8 cellular contexts compared by ENCODE assay signal in the genomic region with DNA sequence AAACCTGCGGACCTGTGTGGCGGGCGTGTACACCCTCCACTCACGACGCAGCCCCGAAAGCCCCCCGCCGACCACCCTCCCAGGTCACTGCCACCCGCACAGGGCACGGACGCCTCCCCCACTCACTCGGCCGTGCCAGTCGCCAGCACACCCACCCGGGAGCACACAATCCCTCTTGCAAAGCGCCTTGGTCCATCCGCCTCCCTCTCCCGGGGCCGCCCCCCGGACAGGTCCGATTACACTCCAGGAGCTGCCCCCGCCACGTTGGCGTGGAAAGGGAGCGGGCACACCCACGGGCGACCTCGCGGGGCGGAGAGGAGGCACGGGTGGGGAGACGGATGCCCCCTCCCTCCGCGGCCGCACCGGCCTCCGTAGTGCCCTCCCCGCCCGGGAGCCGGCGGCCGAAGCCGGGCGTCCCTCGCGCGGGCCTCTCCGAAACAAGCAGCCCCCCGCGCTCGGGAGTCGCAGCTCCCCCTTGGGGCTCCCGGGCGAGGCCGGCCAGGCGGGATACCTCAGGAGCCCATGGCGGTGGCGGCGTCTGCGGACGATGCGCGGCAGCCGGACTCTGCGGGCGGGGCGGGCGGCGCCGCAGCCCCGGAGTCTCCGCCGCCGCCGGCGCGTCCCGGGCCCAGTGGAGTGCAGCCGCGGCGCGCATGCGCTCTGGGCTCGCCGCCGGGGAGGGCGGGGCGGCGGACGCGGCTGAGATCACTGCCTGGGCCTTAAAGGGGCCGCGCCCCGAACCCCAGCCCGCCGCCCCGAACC. TPM values are rescaled to one million over a fixed set of nuclear protein-coding genes. Genes with fewer than 3 reads are reported as not detected.
DNase-seq lines count a peak whose midpoint lies in the region; ATAC-seq and TF ChIP-seq lines count a peak whose summit lies in the region.

A gene (minus strand): TSS at position 638 of the 762 bp plus-strand sequence. CDS start 25,049 bp downstream, outside the sequence.

- H3K27ac Mint-ChIP-seq in endothelial cell (ENCODE audit: unreplicated experiment) (peak within 1 kb of the TSS; percentile 87), mesothelial cell of epicardium (peak within 1 kb of the TSS; percentile 95)

- H3K4me3 Mint-ChIP-seq in endothelial cell (ENCODE audit: unreplicated experiment) (peak within 1 kb of the TSS; percentile 95), mesothelial cell of epicardium (peak within 1 kb of the TSS; percentile 90)

- H3K9me3 Mint-ChIP-seq in endothelial cell (ENCODE audit: unreplicated experiment) = no peaks in the 10 kb centered on the region
- no peaks in the 10 kb centered on the region for H3K9me3 Mint-ChIP-seq in mesothelial cell of epicardium

- peaks cover 4% of the 10 kb centered on the region for H3K27me3 Mint-ChIP-seq in endothelial cell (ENCODE audit: unreplicated experiment)
- H3K27me3 Mint-ChIP-seq in mesothelial cell of epicardium (ENCODE audit: low read depth) = no peaks in the 10 kb centered on the region

- DNase-seq in NCI-H1694 treated with DMSO at 0.1 percent for 48 hours (lab: John Stamatoyannopoulos, UW) = peak; percentile 16
- DNase-seq in NCI-H1694 (lab: John Stamatoyannopoulos, UW) = no peak
- peak; percentile 49 to 70 for DNase-seq in NOMO-1 (lab: John Stamatoyannopoulos, UW; ENCODE audit: unreplicated experiment in 2 of 2)
- DNase-seq in activated CD8-positive, alpha-beta memory T cell treated with anti-CD3 and anti-CD28 coated beads, Interleukin-2, amount 50 U/mL, for 24 hours (ENCODE audit: extremely low read depth) = peak; percentile 29
- DNase-seq in endothelial cell (ENCODE audit: low spot score) = peak; percentile 83
- peak; percentile 76 to 88 for DNase-seq in mesothelial cell of epicardium (ENCODE audit: low spot score in 2 of 2, unreplicated experiment in 2 of 2)
- peak; percentile 68 for DNase-seq in stimulated activated CD8-positive, alpha-beta memory T cell treated with anti-CD3 and anti-CD28 coated beads, Interleukin-15, amount 100 ng/mL, for 24 hours (ENCODE audit: low read depth)

- peak; percentile 77 for ATAC-seq in HG02970 (IDR thresholded peaks at IDR 0.05; ENCODE audit: low FRiP score, unreplicated experiment)

- H3K36me3 Mint-ChIP-seq in endothelial cell (ENCODE audit: low read depth, unreplicated experiment) (peaks cover 9% of the 10 kb centered on the region), mesothelial cell of epicardium (no peaks in the 10 kb centered on the region)

- no peak for TF ChIP-seq CTCF in endothelial cell (IDR thresholded peaks at IDR 0.05; ENCODE audit: unreplicated experiment)
- no peak for TF ChIP-seq CTCF in mesothelial cell of epicardium (IDR thresholded peaks at IDR 0.05; ENCODE audit: unreplicated experiment)

- peaks cover 20% of the 10 kb centered on the region for H3K4me1 Mint-ChIP-seq in endothelial cell (ENCODE audit: unreplicated experiment)
- peaks cover 23% of the 10 kb centered on the region for H3K4me1 Mint-ChIP-seq in mesothelial cell of epicardium

RNA-seq across cellular contexts. Expression of the gene that starts here (rescaled TPM):
- 59.8 TPM for total RNA-seq in endothelial cell (ENCODE audit: unreplicated experiment)
- total RNA-seq in mesothelial cell of epicardium = 61.4 to 64.0 TPM (median 62.8 TPM) in 3 replicates
